1 cellular context compared by ENCODE assay signal in genomic region chr1:110210604-110211502, GRCh38.
TF ChIP-seq lines count a peak whose summit lies in the region.

No MANE protein-coding gene starts in this region.

TF ChIP-seq in HEK293, 187 proteins besides CTCF, POLR2A, EP300 and RAD21 (continued from another document):
- TF ChIP-seq ZXDB (tag by site-specific recombination; IDR thresholded peaks at IDR 0.05), result peak; percentile 57; the same call in 1 of the 2 replicates
- TF ChIP-seq GLI4 (tag by site-specific recombination; IDR thresholded peaks at IDR 0.05), result 0 out of 2 replicates have a peak, but pooled peaks have one; percentile 39
- TF ChIP-seq ZNF571 (tag by site-specific recombination; IDR thresholded peaks at IDR 0.05), result no peak
- TF ChIP-seq ZNF521 (tag by site-specific recombination; IDR thresholded peaks at IDR 0.05), result no peak
- peak; percentile 80 for TF ChIP-seq PATZ1 (tag by site-specific recombination; IDR thresholded peaks at IDR 0.05)
- TF ChIP-seq ZNF2 (tag by site-specific recombination; IDR thresholded peaks at IDR 0.05), result peak; percentile 49; the same call in 1 of the 2 replicates
- no peak for TF ChIP-seq ZNF621 (tag by site-specific recombination; IDR thresholded peaks at IDR 0.05)
- no peak for TF ChIP-seq ZSCAN23 (tag by site-specific recombination; IDR thresholded peaks at IDR 0.05)
- TF ChIP-seq ZNF335 (tag by site-specific recombination; conservative IDR thresholded peaks at IDR 0.05), result peak; percentile 75
- 0 out of 2 replicates have a peak, but pooled peaks have one; percentile 14 for TF ChIP-seq KLF7 (tag by site-specific recombination; IDR thresholded peaks at IDR 0.05; ENCODE audit: borderline replicate concordance)
- no peak for TF ChIP-seq ZNF837 (tag by site-specific recombination; IDR thresholded peaks at IDR 0.05)
- TF ChIP-seq KLF1 (tag by site-specific recombination; IDR thresholded peaks at IDR 0.05), result peak; percentile 23; the same call in 1 of the 2 replicates
- TF ChIP-seq ZNF776 (tag by site-specific recombination; IDR thresholded peaks at IDR 0.05; ENCODE audit: borderline replicate concordance), result no peak
- TF ChIP-seq ZBTB10 (tag by site-specific recombination; IDR thresholded peaks at IDR 0.05), result peak; percentile 47; the same call in 1 of the 2 replicates
- no peak for TF ChIP-seq BCL11A (tag by site-specific recombination; IDR thresholded peaks at IDR 0.05; ENCODE audit: low read depth)
- TF ChIP-seq KLF17 (tag by site-specific recombination; IDR thresholded peaks at IDR 0.05), result peak; percentile 65
- no peak for TF ChIP-seq ZNF221 (tag by site-specific recombination; IDR thresholded peaks at IDR 0.05; ENCODE audit: borderline replicate concordance)
- no peak for TF ChIP-seq ZNF510 (tag by site-specific recombination; IDR thresholded peaks at IDR 0.05; ENCODE audit: insufficient replicate concordance)
- no peak for TF ChIP-seq MEIS1 (CRISPR knock-in tag; IDR thresholded peaks at IDR 0.05; ENCODE audit: borderline replicate concordance)
- peak; percentile 74 for TF ChIP-seq ZBTB8A (tag by site-specific recombination; IDR thresholded peaks at IDR 0.05)
- peak; percentile 49 for TF ChIP-seq ZFP69B (tag by site-specific recombination; IDR thresholded peaks at IDR 0.05)
- TF ChIP-seq KLF9 (tag by site-specific recombination; IDR thresholded peaks at IDR 0.05; ENCODE audit: low read depth), result peak; percentile 87
- no peak for TF ChIP-seq ZNF48 (tag by site-specific recombination; IDR thresholded peaks at IDR 0.05)
- TF ChIP-seq SP7 (tag by site-specific recombination; IDR thresholded peaks at IDR 0.05), result peak; percentile 82
- no peak for TF ChIP-seq ZNF791 (tag by site-specific recombination; IDR thresholded peaks at IDR 0.05)
- no peak for TF ChIP-seq ZNF639 (tag by site-specific recombination; IDR thresholded peaks at IDR 0.05)
- no peak for TF ChIP-seq ZNF558 (tag by site-specific recombination; IDR thresholded peaks at IDR 0.05)
- TF ChIP-seq ZNF777 (tag by site-specific recombination; IDR thresholded peaks at IDR 0.05; ENCODE audit: borderline replicate concordance), result peak; percentile 36; the same call in 1 of the 2 replicates
- peak; percentile 75 for TF ChIP-seq SP3 (tag by site-specific recombination; IDR thresholded peaks at IDR 0.05)
- peak; percentile 80 for TF ChIP-seq ZNF341 (tag by site-specific recombination; IDR thresholded peaks at IDR 0.05; ENCODE audit: low read depth)
- TF ChIP-seq ZNF148 (tag by site-specific recombination; IDR thresholded peaks at IDR 0.05; ENCODE audit: borderline replicate concordance), result no peak
- no peak for TF ChIP-seq GFI1B (tag by site-specific recombination; IDR thresholded peaks at IDR 0.05)
- TF ChIP-seq MZF1 (tag by site-specific recombination; IDR thresholded peaks at IDR 0.05; ENCODE audit: borderline replicate concordance), result no peak
- peak; percentile 37; the same call in 1 of the 2 replicates for TF ChIP-seq ZBTB48 (tag by site-specific recombination; IDR thresholded peaks at IDR 0.05)
- TF ChIP-seq ZNF157 (tag by site-specific recombination; IDR thresholded peaks at IDR 0.05), result no peak
- no peak for TF ChIP-seq ZNF184 (tag by site-specific recombination; IDR thresholded peaks at IDR 0.05)
- no peak for TF ChIP-seq BCL6B (tag by site-specific recombination; IDR thresholded peaks at IDR 0.05)
- 0 out of 2 replicates have a peak, but pooled peaks have one; percentile 12 for TF ChIP-seq IKZF3 (tag by site-specific recombination; IDR thresholded peaks at IDR 0.05)
- TF ChIP-seq ZNF302 (tag by site-specific recombination; IDR thresholded peaks at IDR 0.05; ENCODE audit: low read depth), result no peak
- TF ChIP-seq ZBTB17 (tag by site-specific recombination; IDR thresholded peaks at IDR 0.05), result peak; percentile 43; the same call in 1 of the 2 replicates
- 0 out of 2 replicates have a peak, but pooled peaks have one; percentile 37 for TF ChIP-seq ZNF792 (tag by site-specific recombination; IDR thresholded peaks at IDR 0.05)
- TF ChIP-seq RBAK (tag by site-specific recombination; IDR thresholded peaks at IDR 0.05), result no peak
- TF ChIP-seq ZSCAN30 (tag by site-specific recombination; IDR thresholded peaks at IDR 0.05), result no peak
- TF ChIP-seq ZNF155 (tag by site-specific recombination; IDR thresholded peaks at IDR 0.05), result no peak
- no peak for TF ChIP-seq ZSCAN5A (tag by site-specific recombination; IDR thresholded peaks at IDR 0.05)
- TF ChIP-seq ZSCAN16 (tag by site-specific recombination; IDR thresholded peaks at IDR 0.05), result no peak
- TF ChIP-seq ZBTB11 (tag by site-specific recombination; conservative IDR thresholded peaks at IDR 0.05; ENCODE audit: low read depth), result peak; percentile 95
- peak; percentile 87 for TF ChIP-seq ZEB2 (tag by site-specific recombination; IDR thresholded peaks at IDR 0.05)
- no peak for TF ChIP-seq TRIM28 (IDR thresholded peaks at IDR 0.05; ENCODE audit: borderline replicate concordance, low read length)
- TF ChIP-seq SCRT2 (tag by site-specific recombination; IDR thresholded peaks at IDR 0.05), result peak; percentile 99
- peak; percentile 74 for TF ChIP-seq SP2 (tag by site-specific recombination; IDR thresholded peaks at IDR 0.05)
- peak; percentile 83 for TF ChIP-seq ZNF692 (tag by site-specific recombination; IDR thresholded peaks at IDR 0.05)
